ENCODE assay signal across 29 cellular contexts in genomic region chr3:158916111-158916510, GRCh38.
"Had no signal": no experiment of that assay in that cellular context is flagged by ENCODE, and none has a peak within 500 bp of the region (broad histone marks: within the 10 kb centered on the region; RNA-seq: fewer than 3 reads in every experiment).

No MANE protein-coding gene starts in this region.

- H3K27ac ChIP-seq: ascending aorta, breast epithelium, cardiac muscle cell, colonic mucosa, epithelial cell of prostate had no signal

- H3K4me3 Mint-ChIP-seq: activated CD4-positive, alpha-beta memory T cell treated with anti-CD3 and anti-CD28 coated beads for 36 hours; activated CD8-positive, alpha-beta memory T cell treated with anti-CD3 and anti-CD28 coated beads, Interleukin-2, amount 10 ng/mL, durations not matched to agents 7 days and 5 days; activated CD8-positive, alpha-beta T cell treated with anti-CD3 and anti-CD28 coated beads, Interleukin-2, amount 10 ng/mL, durations not matched to agents 7 days and 5 days; activated naive CD4-positive, alpha-beta T cell treated with anti-CD3 and anti-CD28 coated beads, Interleukin-2, amount 10 ng/mL, durations not matched to agents 7 days and 5 days; activated naive CD8-positive, alpha-beta T cell treated with anti-CD3 and anti-CD28 coated beads, Interleukin-2, amount 10 ng/mL, durations not matched to agents 7 days and 5 days; activated T-cell treated with anti-CD3 and anti-CD28 coated beads, Interleukin-2, amount 50 U/mL, for 72 hours; brain; T-helper 17 cell; T-helper 2 cell treated with Interferon-gamma antibody and Interleukin-4, amounts not matched to agents 5 μg/mL and 100 μg/mL, for 36 hours; WTC11 had no signal

- H3K27ac Mint-ChIP-seq: activated CD4-positive, alpha-beta memory T cell treated with anti-CD3 and anti-CD28 coated beads for 36 hours; activated CD8-positive, alpha-beta memory T cell treated with anti-CD3 and anti-CD28 coated beads, Interleukin-2, amount 10 ng/mL, durations not matched to agents 7 days and 5 days; activated CD8-positive, alpha-beta T cell treated with anti-CD3 and anti-CD28 coated beads, Interleukin-2, amount 10 ng/mL, durations not matched to agents 7 days and 5 days; activated naive CD4-positive, alpha-beta T cell treated with anti-CD3 and anti-CD28 coated beads, Interleukin-2, amount 10 ng/mL, durations not matched to agents 7 days and 5 days; activated naive CD4-positive, alpha-beta T cell treated with anti-CD3 and anti-CD28 coated beads, Interleukin-2, amount 50 U/mL, for 72 hours; activated naive CD8-positive, alpha-beta T cell treated with anti-CD3 and anti-CD28 coated beads, Interleukin-2, amount 10 ng/mL, durations not matched to agents 7 days and 5 days; activated T-cell treated with anti-CD3 and anti-CD28 coated beads, Interleukin-2, amount 50 U/mL, for 72 hours; brain; T-helper 17 cell; T-helper 2 cell treated with Interferon-gamma antibody and Interleukin-4, amounts not matched to agents 5 μg/mL and 100 μg/mL, for 36 hours; WTC11 had no signal

- H3K36me3 Mint-ChIP-seq: activated CD4-positive, alpha-beta memory T cell treated with anti-CD3 and anti-CD28 coated beads for 36 hours; activated CD8-positive, alpha-beta memory T cell treated with anti-CD3 and anti-CD28 coated beads, Interleukin-2, amount 10 ng/mL, durations not matched to agents 7 days and 5 days; activated naive CD4-positive, alpha-beta T cell treated with anti-CD3 and anti-CD28 coated beads, Interleukin-2, amount 10 ng/mL, durations not matched to agents 7 days and 5 days; activated naive CD4-positive, alpha-beta T cell treated with anti-CD3 and anti-CD28 coated beads, Interleukin-2, amount 50 U/mL, for 72 hours; activated naive CD8-positive, alpha-beta T cell treated with anti-CD3 and anti-CD28 coated beads, Interleukin-2, amount 10 ng/mL, durations not matched to agents 7 days and 5 days; brain; WTC11 had no signal

- H3K27me3 Mint-ChIP-seq: activated CD4-positive, alpha-beta memory T cell treated with anti-CD3 and anti-CD28 coated beads for 36 hours had no signal

- DNase-seq: activated CD4-positive, alpha-beta memory T cell treated with anti-CD3 and anti-CD28 coated beads for 36 hours; activated CD4-positive, alpha-beta T cell treated with anti-CD3 and anti-CD28 coated beads for 1 hour; activated CD4-positive, alpha-beta T cell treated with anti-CD3 and anti-CD28 coated beads for 4 hours; activated CD4-positive, alpha-beta T cell treated with anti-CD3 and anti-CD28 coated beads, Interleukin-2, amount 50 U/mL, for 1 hour; activated CD8-positive, alpha-beta memory T cell treated with anti-CD3 and anti-CD28 coated beads, Interleukin-2, amount 10 ng/mL, durations not matched to agents 7 days and 5 days; activated CD8-positive, alpha-beta memory T cell treated with anti-CD3 and anti-CD28 coated beads, Interleukin-2, amount 50 U/mL, for 4 hours; activated CD8-positive, alpha-beta T cell treated with anti-CD3 and anti-CD28 coated beads, Interleukin-2, amount 10 ng/mL, durations not matched to agents 7 days and 5 days; activated gamma-delta T cell; activated naive CD4-positive, alpha-beta T cell; activated naive CD4-positive, alpha-beta T cell treated with anti-CD3 and anti-CD28 coated beads, Interleukin-2, amount 10 ng/mL, durations not matched to agents 7 days and 5 days; activated naive CD8-positive, alpha-beta T cell treated with anti-CD3 and anti-CD28 coated beads, Interleukin-2, amount 10 ng/mL, durations not matched to agents 7 days and 5 days; activated T-cell treated with anti-CD3 and anti-CD28 coated beads, Interleukin-2, amount 50 U/mL, for 1 hour; activated T-cell treated with anti-CD3 and anti-CD28 coated beads, Interleukin-2, amount 50 U/mL, for 72 hours; central memory CD4-positive, alpha-beta T cell; cerebellar nuclear complex; colonic mucosa; effector CD8-positive, alpha-beta T cell; foreskin fibroblast; head of caudate nucleus; T-helper 1 cell; T-helper 17 cell had no signal

- ATAC-seq: activated CD8-positive, alpha-beta memory T cell treated with anti-CD3 and anti-CD28 coated beads, Interleukin-2, amount 10 ng/mL, durations not matched to agents 7 days and 5 days; activated CD8-positive, alpha-beta T cell treated with anti-CD3 and anti-CD28 coated beads, Interleukin-2, amount 10 ng/mL, durations not matched to agents 7 days and 5 days; activated naive CD4-positive, alpha-beta T cell treated with anti-CD3 and anti-CD28 coated beads, Interleukin-2, amount 50 U/mL, for 72 hours; activated T-cell treated with anti-CD3 and anti-CD28 coated beads, Interleukin-2, amount 50 U/mL, for 72 hours; T-helper 17 cell; WTC11 had no signal

- H3K9me3 Mint-ChIP-seq: activated CD4-positive, alpha-beta memory T cell treated with anti-CD3 and anti-CD28 coated beads for 36 hours; activated naive CD4-positive, alpha-beta T cell treated with anti-CD3 and anti-CD28 coated beads, Interleukin-2, amount 10 ng/mL, durations not matched to agents 7 days and 5 days; activated naive CD4-positive, alpha-beta T cell treated with anti-CD3 and anti-CD28 coated beads, Interleukin-2, amount 50 U/mL, for 72 hours; activated naive CD8-positive, alpha-beta T cell treated with anti-CD3 and anti-CD28 coated beads, Interleukin-2, amount 10 ng/mL, durations not matched to agents 7 days and 5 days; activated T-cell treated with anti-CD3 and anti-CD28 coated beads, Interleukin-2, amount 50 U/mL, for 72 hours; T-helper 2 cell treated with Interferon-gamma antibody and Interleukin-4, amounts not matched to agents 5 μg/mL and 100 μg/mL, for 36 hours; WTC11 had no signal

- H3K4me1 Mint-ChIP-seq: activated CD8-positive, alpha-beta memory T cell treated with anti-CD3 and anti-CD28 coated beads, Interleukin-2, amount 10 ng/mL, durations not matched to agents 7 days and 5 days; activated naive CD4-positive, alpha-beta T cell treated with anti-CD3 and anti-CD28 coated beads, Interleukin-2, amount 10 ng/mL, durations not matched to agents 7 days and 5 days; activated naive CD8-positive, alpha-beta T cell treated with anti-CD3 and anti-CD28 coated beads, Interleukin-2, amount 10 ng/mL, durations not matched to agents 7 days and 5 days had no signal
